ENCODE assay signal across 16 cellular contexts in genomic region chr14:104342435-104343293, GRCh38.
DNase-seq lines count a peak whose midpoint lies in the region; ATAC-seq and TF ChIP-seq lines count a peak whose summit lies in the region.
"Had no signal": no experiment of that assay in that cellular context is flagged by ENCODE, and none has a peak within 500 bp of the region (broad histone marks: within the 10 kb centered on the region; RNA-seq: fewer than 3 reads in every experiment).

No MANE protein-coding gene starts in this region.

- H3K9ac ChIP-seq in BLaER1: no peak overlapping the region

- TF ChIP-seq CTCF in omental fat pad (IDR thresholded peaks at IDR 0.05) (no peak), GM10266 (IDR thresholded peaks at IDR 0.05; ENCODE audit: control insufficient read depth, insufficient read depth, low read depth, missing control alignments) (no peak)

- H3K4me2 ChIP-seq in BLaER1: peak overlapping the region; percentile 65

- H4K20me1 ChIP-seq in BLaER1: no peaks in the 10 kb centered on the region

- POLR2A ChIA-PET in HEK293T (lab: Yijun Ruan, JAX): interaction anchor here (0.9 kb wide), 1 partner anchor 9 kb away, joined by 3 read pairs; no protein-coding TSS in a partner anchor

- no peak overlapping the region for H3K4me3 ChIP-seq in BLaER1
- H3K4me3 ChIP-seq: dorsolateral prefrontal cortex, tibial artery had no signal

- H3K4me1 ChIP-seq in BLaER1: peaks cover 52% of the 10 kb centered on the region
- H3K4me1 ChIP-seq: tibial artery had no signal

- H3K27me3 ChIP-seq in BLaER1: no peaks in the 10 kb centered on the region

- DNase-seq in HEK293T (ENCODE audit: extremely low spot score) (no peak), iPS-NIHi7 (ENCODE audit: extremely low spot score) (peak; percentile 54), omental fat pad (ENCODE audit: low spot score) (no peak), RKO (ENCODE audit: low spot score) (no peak), NCI-H345 (lab: John Stamatoyannopoulos, UW) (no peak), GM10266 (ENCODE audit: extremely low spot score) (no peak), NCI-H510A (lab: John Stamatoyannopoulos, UW) (no peak)
- DNase-seq: activated CD8-positive, alpha-beta memory T cell treated with anti-CD3 and anti-CD28 coated beads for 24 hours; DND-41; natural killer cell; NCI-H510A treated with DMSO at 0.1 percent for 48 hours; stimulated activated CD4-positive, alpha-beta T cell treated with anti-CD3 and anti-CD28 coated beads, Interleukin-12 subunit alpha, Interleukin-12 subunit beta, amount 100 ng/mL, for 4 hours; T-helper 17 cell had no signal

- no peak overlapping the region for H3K27ac ChIP-seq in BLaER1
- H3K27ac ChIP-seq: dorsolateral prefrontal cortex, tibial artery had no signal

- peak; percentile 44 for ATAC-seq in omental fat pad (ENCODE audit: low FRiP score)
- ATAC-seq: natural killer cell, T-helper 17 cell had no signal

- peaks cover 11% of the 10 kb centered on the region for H3K9me3 ChIP-seq in BLaER1

- CTCF ChIA-PET in HEK293T (lab: Yijun Ruan, JAX): interaction anchor here (0.6 to 1.4 kb wide), 5 partner anchors 10 to 36 kb away, joined by 3 to 6 read pairs (median 4); no protein-coding TSS in a partner anchor

- no peaks in the 10 kb centered on the region for H3K36me3 ChIP-seq in BLaER1
- H3K36me3 ChIP-seq: tibial artery had no signal

TF ChIP-seq in HEK293T, 16 proteins besides CTCF, POLR2A, EP300 and RAD21:
- 0 out of 2 replicates have a peak, but pooled peaks have one; percentile 18 for TF ChIP-seq PKNOX1 (IDR thresholded peaks at IDR 0.05)
- no peak for TF ChIP-seq NFRKB (IDR thresholded peaks at IDR 0.05)
